7 cellular contexts compared by ENCODE assay signal in the genomic region with DNA sequence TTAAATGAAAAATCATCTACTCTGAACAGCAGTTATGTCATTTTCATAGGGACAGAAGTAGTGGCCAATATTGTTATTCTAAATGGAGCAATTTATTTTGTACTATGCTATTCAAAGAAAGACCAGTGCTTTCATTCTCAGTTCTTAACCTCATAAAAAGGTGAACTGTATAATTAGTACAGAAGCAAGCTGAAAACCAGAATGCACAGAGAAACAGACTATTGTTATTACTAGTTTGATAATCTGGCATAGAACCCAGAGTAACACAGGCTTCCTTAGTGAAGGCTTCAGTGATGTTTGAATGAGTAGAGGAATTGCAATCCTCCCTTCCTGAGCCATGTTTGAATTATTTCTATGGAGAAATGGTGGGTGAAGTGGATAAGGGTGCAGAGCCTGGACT.
"Had no signal": no experiment of that assay in that cellular context is flagged by ENCODE, and none has a peak within 500 bp of the region (broad histone marks: within the 10 kb centered on the region; RNA-seq: fewer than 3 reads in every experiment).

No MANE protein-coding gene starts in this region.

- H2AFZ ChIP-seq: GM23248 had no signal

- H3K27ac ChIP-seq: GM23248 had no signal

- DNase-seq: GM23248, GOT3, H7, HCEC 1CT, IMR-90, KG1 had no signal

- H3K9ac ChIP-seq: GM23248 had no signal

- H3K4me3 ChIP-seq: GM23248, K562 had no signal

- ATAC-seq: K562 had no signal
